Comparison of ENCODE assay signal across 10 cellular contexts in genomic region chr10:25682203-25682950, GRCh38.
DNase-seq lines count a peak whose midpoint lies in the region; ATAC-seq and TF ChIP-seq lines count a peak whose summit lies in the region.
"Had no signal": no experiment of that assay in that cellular context is flagged by ENCODE, and none has a peak within 500 bp of the region (broad histone marks: within the 10 kb centered on the region; RNA-seq: fewer than 3 reads in every experiment).

No MANE protein-coding gene starts in this region.

- TF ChIP-seq CTCF in VCaP (conservative IDR thresholded peaks at IDR 0.05) (peak; percentile 77), retinal pigment epithelial cell (conservative IDR thresholded peaks at IDR 0.05; ENCODE audit: low read depth, low read length) (peak; percentile 96)

- intact Hi-C loops in left cardiac atrium (cut with DNase I) = loop anchor here (2.0 to 10.0 kb wide), 2 partner anchors 570 to 578 kb away; no protein-coding TSS in a partner anchor

- no peak overlapping the region for H3K4me3 ChIP-seq in retinal pigment epithelial cell (ENCODE audit: low read length)

- DNase-seq in HEK293T (ENCODE audit: extremely low spot score) (peak; percentile 26), left cardiac atrium (peak; percentile 31), retinal pigment epithelial cell (ENCODE audit: low read depth) (no peak), activated gamma-delta T cell treated with Interleukin-2 at 50 U/mL for 16 hours (no peak)
- no peak for DNase-seq in stimulated activated CD4-positive, alpha-beta T cell treated with anti-CD3 and anti-CD28 coated beads, Interleukin-4, amount 100 ng/mL, for 24 hours
- DNase-seq: NCI-H2171 had no signal

- CTCF ChIA-PET in HEK293T (lab: Yijun Ruan, JAX) = no interaction called here

- ATAC-seq in left cardiac atrium (peak; percentile 92 to 93), HG02885 (IDR thresholded peaks at IDR 0.05; ENCODE audit: poor library complexity, unreplicated experiment) (no peak), HG03432 (IDR thresholded peaks at IDR 0.05; ENCODE audit: unreplicated experiment) (no peak)

- H3K27ac ChIP-seq in VCaP = no peak overlapping the region
- H3K27ac ChIP-seq: neutrophil had no signal

- POLR2A ChIA-PET in HEK293T (lab: Yijun Ruan, JAX) = no interaction called here

TF ChIP-seq in HEK293T, 16 proteins besides CTCF, POLR2A, EP300 and RAD21:
- no peak for TF ChIP-seq SP1 (IDR thresholded peaks at IDR 0.05)

Comparison
In these comparisons a context has a peak if more than half of its experiments do, and no peak if none do; other contexts are left out.
1. DNase-seq: peak in HEK293T (single experiment) and left cardiac atrium (single experiment); none in retinal pigment epithelial cell (single experiment), activated gamma-delta T cell treated with Interleukin-2 at 50 U/mL for 16 hours (single experiment) and stimulated activated CD4-positive, alpha-beta T cell treated with anti-CD3 and anti-CD28 coated beads, Interleukin-4, amount 100 ng/mL, for 24 hours (single experiment).
2. ATAC-seq: peak in left cardiac atrium (2 of 2); none in HG02885 (single experiment) and HG03432 (single experiment).